Comparison of ENCODE assay signal across 14 cellular contexts in genomic region chr22:28231423-28231822, GRCh38.
DNase-seq lines count a peak whose midpoint lies in the region; ATAC-seq and TF ChIP-seq lines count a peak whose summit lies in the region.
"Had no signal": no experiment of that assay in that cellular context is flagged by ENCODE, and none has a peak within 500 bp of the region (broad histone marks: within the 10 kb centered on the region; RNA-seq: fewer than 3 reads in every experiment).

No MANE protein-coding gene starts in this region.

- POLR2A ChIA-PET in GM10248 (lab: Yijun Ruan, JAX), result no interaction called here

- H3K27ac Mint-ChIP-seq in glutamatergic neuron (ENCODE audit: unreplicated experiment) (peak overlapping the region; percentile 38), osteocyte (ENCODE audit: unreplicated experiment) (peak overlapping the region; percentile 65)
- H3K27ac Mint-ChIP-seq: activated naive CD4-positive, alpha-beta T cell treated with anti-CD3 and anti-CD28 coated beads for 36 hours; memory B cell; T-helper 2 cell treated with Interferon-gamma antibody and Interleukin-4, amounts not matched to agents 5 μg/mL and 100 μg/mL, for 36 hours had no signal

- peaks cover 7% of the 10 kb centered on the region for H3K9me3 Mint-ChIP-seq in glutamatergic neuron (ENCODE audit: unreplicated experiment)
- H3K9me3 Mint-ChIP-seq in osteocyte (ENCODE audit: unreplicated experiment), result no peaks in the 10 kb centered on the region
- H3K9me3 Mint-ChIP-seq: activated naive CD4-positive, alpha-beta T cell treated with anti-CD3 and anti-CD28 coated beads for 36 hours; memory B cell; T-helper 2 cell treated with Interferon-gamma antibody and Interleukin-4, amounts not matched to agents 5 μg/mL and 100 μg/mL, for 36 hours had no signal

- CTCF ChIA-PET in GM10248 (lab: Yijun Ruan, JAX), result interaction anchor here (0.8 to 3.4 kb wide), 4 partner anchors 13 to 26 kb away, joined by 4 to 10 read pairs (median 5); no protein-coding TSS in a partner anchor

- TF ChIP-seq CTCF in glutamatergic neuron (IDR thresholded peaks at IDR 0.05; ENCODE audit: partially characterized antibody, unreplicated experiment) (no peak), osteocyte (IDR thresholded peaks at IDR 0.05) (no peak), GM10248 (IDR thresholded peaks at IDR 0.05; ENCODE audit: control extremely low read depth, extremely low read depth, low read depth, missing control alignments) (no peak)

- peaks cover 27% of the 10 kb centered on the region for H3K4me1 Mint-ChIP-seq in glutamatergic neuron (ENCODE audit: low read depth, unreplicated experiment)
- peaks cover 46% of the 10 kb centered on the region for H3K4me1 Mint-ChIP-seq in osteocyte (ENCODE audit: unreplicated experiment)
- H3K4me1 Mint-ChIP-seq: memory B cell had no signal

- ATAC-seq in GM21529 (IDR thresholded peaks at IDR 0.05; ENCODE audit: unreplicated experiment), result no peak
- no peak for ATAC-seq in HG02571 (IDR thresholded peaks at IDR 0.05; ENCODE audit: unreplicated experiment)
- ATAC-seq: gastrocnemius medialis had no signal

- no peak overlapping the region for H3K4me3 Mint-ChIP-seq in glutamatergic neuron (ENCODE audit: unreplicated experiment)
- H3K4me3 Mint-ChIP-seq in osteocyte (ENCODE audit: unreplicated experiment), result no peak overlapping the region
- H3K4me3 Mint-ChIP-seq: activated naive CD4-positive, alpha-beta T cell treated with anti-CD3 and anti-CD28 coated beads for 36 hours; memory B cell; T-helper 2 cell treated with Interferon-gamma antibody and Interleukin-4, amounts not matched to agents 5 μg/mL and 100 μg/mL, for 36 hours had no signal

- no peaks in the 10 kb centered on the region for H3K36me3 Mint-ChIP-seq in glutamatergic neuron (ENCODE audit: unreplicated experiment)
- H3K36me3 Mint-ChIP-seq in osteocyte (ENCODE audit: unreplicated experiment), result no peaks in the 10 kb centered on the region
- H3K36me3 Mint-ChIP-seq: memory B cell had no signal

- DNase-seq in NCI-H146 (lab: John Stamatoyannopoulos, UW) (peak; percentile 36), NCI-H146 treated with DMSO at 0.1 percent for 48 hours (lab: John Stamatoyannopoulos, UW; ENCODE audit: unreplicated experiment) (no peak), SW480 (ENCODE audit: low spot score) (peak; percentile 7), glutamatergic neuron (no peak), osteocyte (ENCODE audit: extremely low spot score, unreplicated experiment) (no peak), GM10248 (ENCODE audit: extremely low spot score) (no peak)
- DNase-seq: activated naive CD4-positive, alpha-beta T cell treated with anti-CD3 and anti-CD28 coated beads for 36 hours; cortex of kidney; gastrocnemius medialis; sigmoid colon had no signal

- no peaks in the 10 kb centered on the region for H3K27me3 Mint-ChIP-seq in glutamatergic neuron (ENCODE audit: unreplicated experiment)
- no peaks in the 10 kb centered on the region for H3K27me3 Mint-ChIP-seq in osteocyte (ENCODE audit: unreplicated experiment)

Comparison
In these comparisons a context has a peak if more than half of its experiments do, and no peak if none do; other contexts are left out.
1. DNase-seq: peak in NCI-H146 (single experiment) and SW480 (single experiment); none in NCI-H146 treated with DMSO at 0.1 percent for 48 hours (single experiment), glutamatergic neuron (single experiment), osteocyte (single experiment) and GM10248 (single experiment).